ENCODE assay signal across 21 cellular contexts in the genomic region with DNA sequence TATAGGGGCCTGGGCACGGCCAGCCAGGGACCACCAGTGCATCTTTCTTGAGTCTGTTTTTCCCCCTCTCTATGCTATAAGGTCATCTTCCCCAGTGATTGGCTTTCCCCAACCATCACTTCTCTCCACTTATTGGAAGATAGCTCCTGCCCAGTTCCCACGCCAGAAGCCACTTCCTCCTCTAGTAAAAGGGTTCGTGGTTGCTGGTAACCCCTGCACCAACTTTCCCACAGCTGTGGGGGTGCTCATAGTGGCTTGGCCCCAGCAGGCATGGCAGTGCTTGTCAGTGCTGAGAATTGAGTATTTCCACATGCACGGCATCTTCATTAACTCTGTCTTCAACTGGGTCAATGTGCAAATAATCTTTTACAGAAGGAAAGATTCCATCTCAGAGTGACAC.
DNase-seq lines count a peak whose midpoint lies in the region; ATAC-seq, FAIRE-seq and TF ChIP-seq lines count a peak whose summit lies in the region.
"Had no signal": no experiment of that assay in that cellular context is flagged by ENCODE, and none has a peak within 500 bp of the region (broad histone marks: within the 10 kb centered on the region; RNA-seq: fewer than 3 reads in every experiment).

No MANE protein-coding gene starts in this region.

- H3K4me3 ChIP-seq in GM12878 = no peak overlapping the region
- H3K4me3 ChIP-seq: A549, dorsolateral prefrontal cortex, left lung, mucosa of descending colon had no signal

- peak; percentile 52 for DNase-seq in activated CD8-positive, alpha-beta memory T cell treated with anti-CD3 and anti-CD28 coated beads, Interleukin-2, amount 10 ng/mL, durations not matched to agents 7 days and 5 days
- DNase-seq in activated CD8-positive, alpha-beta memory T cell treated with anti-CD3 and anti-CD28 coated beads, Interleukin-2, amount 50 U/mL, for 4 hours = no peak
- DNase-seq in M059J (ENCODE audit: low read depth) (peak; percentile 9), GM12878 (ENCODE audit: low read depth, low spot score) (peak; percentile 20), globus pallidus (ENCODE audit: low spot score) (no peak)
- no peak for DNase-seq in stimulated activated naive B cell treated with anti-CD40 and anti-IgM and Interleukin-4, amounts not matched to agents 10 μg/mL and 1 μg/mL and 100 μg/mL, for 72 hours
- no peak for DNase-seq in activated T-cell treated with anti-CD3 and anti-CD28 coated beads, Interleukin-2, amount 50 U/mL, for 48 hours
- DNase-seq: activated effector memory CD4-positive, alpha-beta T cell treated with Interleukin-2 at 50 U/mL for 16 hours; CD4-positive, alpha-beta memory T cell; dorsolateral prefrontal cortex; left lung; mucosa of descending colon; NCI-H2081; NCI-H510A; nucleus accumbens; retina; stimulated activated CD4-positive, alpha-beta T cell treated with anti-CD3 and anti-CD28 coated beads, Interleukin-15, amount 100 ng/mL, for 24 hours; stimulated activated naive CD4-positive, alpha-beta T cell treated with Interleukin-2 at 50 U/mL for 16 hours had no signal

- H2AFZ ChIP-seq in GM12878 (ENCODE audit: control insufficient read depth, low read depth, low read length) = no peak overlapping the region

- no peaks in the 10 kb centered on the region for H3K27me3 ChIP-seq in GM12878 (replicated peaks in 1 of 2; ENCODE audit: control insufficient read depth in 2 of 2, insufficient read depth in 2 of 2, low read length in 1 of 2)
- H3K27me3 ChIP-seq: dorsolateral prefrontal cortex, left lung had no signal

- no peak overlapping the region for H3K4me3 Mint-ChIP-seq in activated CD8-positive, alpha-beta memory T cell treated with anti-CD3 and anti-CD28 coated beads, Interleukin-2, amount 10 ng/mL, durations not matched to agents 7 days and 5 days
- H3K4me3 Mint-ChIP-seq in stimulated activated naive B cell treated with anti-CD40 and anti-IgM and Interleukin-4, amounts not matched to agents 10 μg/mL and 1 μg/mL and 100 μg/mL, for 72 hours = no peak overlapping the region
- H3K4me3 Mint-ChIP-seq: type B pancreatic cell had no signal

- no peak overlapping the region for H3K27ac Mint-ChIP-seq in activated CD8-positive, alpha-beta memory T cell treated with anti-CD3 and anti-CD28 coated beads, Interleukin-2, amount 10 ng/mL, durations not matched to agents 7 days and 5 days
- peak overlapping the region; percentile 75 for H3K27ac Mint-ChIP-seq in stimulated activated naive B cell treated with anti-CD40 and anti-IgM and Interleukin-4, amounts not matched to agents 10 μg/mL and 1 μg/mL and 100 μg/mL, for 72 hours
- H3K27ac Mint-ChIP-seq: type B pancreatic cell had no signal

- H3K79me2 ChIP-seq in GM12878 (ENCODE audit: control insufficient read depth, insufficient read depth, low read length) = no peaks in the 10 kb centered on the region

- peaks cover 33% of the 10 kb centered on the region for H3K36me3 Mint-ChIP-seq in activated CD8-positive, alpha-beta memory T cell treated with anti-CD3 and anti-CD28 coated beads, Interleukin-2, amount 10 ng/mL, durations not matched to agents 7 days and 5 days
- H3K36me3 Mint-ChIP-seq in stimulated activated naive B cell treated with anti-CD40 and anti-IgM and Interleukin-4, amounts not matched to agents 10 μg/mL and 1 μg/mL and 100 μg/mL, for 72 hours = peaks cover 63 to 80% of the 10 kb centered on the region in 2 donors

- intact Hi-C loops in GM12878 (cut with micrococcal nuclease; ENCODE audit: unreplicated experiment) = no loop called here

- in situ Hi-C loops in GM12878 (cut with MboI) = no loop called here

- peaks cover 12% of the 10 kb centered on the region for H3K4me1 ChIP-seq in GM12878 (ENCODE audit: control insufficient read depth, insufficient read depth, low read length)
- H3K4me1 ChIP-seq: A549 had no signal

- CTCF ChIA-PET in activated CD8-positive, alpha-beta memory T cell treated with anti-CD3 and anti-CD28 coated beads, Interleukin-2, amount 10 ng/mL, durations not matched to agents 7 days and 5 days (lab: Charles Lee) = no interaction called here
- CTCF ChIA-PET in GM12878 (lab: Yijun Ruan, JAX) = interaction anchor here (0.6 to 1.1 kb wide), 3 partner anchors 12 to 25 kb away, joined by 3 to 4 read pairs (median 3); no protein-coding TSS in a partner anchor

- peaks cover 23% of the 10 kb centered on the region for H3K4me1 Mint-ChIP-seq in activated CD8-positive, alpha-beta memory T cell treated with anti-CD3 and anti-CD28 coated beads, Interleukin-2, amount 10 ng/mL, durations not matched to agents 7 days and 5 days
- peaks cover 33 to 81% of the 10 kb centered on the region in 2 donors for H3K4me1 Mint-ChIP-seq in stimulated activated naive B cell treated with anti-CD40 and anti-IgM and Interleukin-4, amounts not matched to agents 10 μg/mL and 1 μg/mL and 100 μg/mL, for 72 hours

- H3K9me3 ChIP-seq in GM12878 (replicated peaks; ENCODE audit: control insufficient read depth, insufficient read depth, low read length) = no peaks in the 10 kb centered on the region; the same call in 2 of the 3 replicates
- H3K9me3 ChIP-seq: A549, left lung, mucosa of descending colon had no signal

- SMC1A ChIA-PET in GM12878 (lab: Charles Lee; ENCODE audit: uncharacterized antibody, unreplicated experiment) = interaction anchor here (2.2 kb wide), 1 partner anchor 12 kb away, joined by 4 read pairs; no protein-coding TSS in a partner anchor

- RAD21 ChIA-PET in GM12878 (lab: Charles Lee; ENCODE audit: unreplicated experiment) = interaction anchor here (1.0 to 1.9 kb wide), 2 partner anchors 102 to 214 kb away, joined by 3 to 4 read pairs; no protein-coding TSS in a partner anchor

- no peak for TF ChIP-seq CTCF in GM12878 (IDR thresholded peaks at IDR 0.05 in 2 of 3, conservative IDR thresholded peaks at IDR 0.05 in 1 of 3; ENCODE audit: control insufficient read depth in 2 of 3, extremely low read depth in 1 of 3, insufficient read depth in 1 of 3, low read depth in 3 of 3, low read length in 3 of 3)

- POLR2A ChIA-PET in GM12878 (lab: Charles Lee) = no interaction called here

- H3K27ac ChIP-seq in GM12878 (ENCODE audit: control insufficient read depth, insufficient read depth) = peak overlapping the region; percentile 2; the same call in 1 of the 2 replicates
- H3K27ac ChIP-seq: A549, left lung had no signal

- no peak for TF ChIP-seq EP300 in GM12878 (IDR thresholded peaks at IDR 0.05; ENCODE audit: borderline replicate concordance in 1 of 2, control insufficient read depth in 1 of 2, low read depth in 2 of 2, low read length in 2 of 2)

- no peak for TF ChIP-seq RAD21 in GM12878 (IDR thresholded peaks at IDR 0.05; ENCODE audit: insufficient read depth, low read depth, low read length)

- H3K27me3 Mint-ChIP-seq in activated CD8-positive, alpha-beta memory T cell treated with anti-CD3 and anti-CD28 coated beads, Interleukin-2, amount 10 ng/mL, durations not matched to agents 7 days and 5 days = no peaks in the 10 kb centered on the region
- H3K27me3 Mint-ChIP-seq in stimulated activated naive B cell treated with anti-CD40 and anti-IgM and Interleukin-4, amounts not matched to agents 10 μg/mL and 1 μg/mL and 100 μg/mL, for 72 hours = no peaks in the 10 kb centered on the region
- H3K27me3 Mint-ChIP-seq: CD4-positive, alpha-beta memory T cell; type B pancreatic cell had no signal

- peak; percentile 31 for FAIRE-seq in GM12878 (lab: Jason Lieb, UNC)
- FAIRE-seq: A549 had no signal

- H3K9ac ChIP-seq in GM12878 (ENCODE audit: control insufficient read depth, insufficient read depth, low read length) = no peak overlapping the region

- H4K20me1 ChIP-seq in GM12878 (ENCODE audit: control insufficient read depth, insufficient read depth) = no peaks in the 10 kb centered on the region

- no peak for TF ChIP-seq POLR2A in GM12878 (IDR thresholded peaks at IDR 0.05; ENCODE audit: low read depth, low read length)

- peaks cover 0 to 5% of the 10 kb centered on the region in 2 experiments; a peak in 3 of 4 replicates for H3K36me3 ChIP-seq in GM12878 (ENCODE audit: control insufficient read depth in 2 of 2, insufficient read depth in 2 of 2, low read length in 1 of 2)
- H3K36me3 ChIP-seq: left lung had no signal

- no peak for ATAC-seq in activated CD8-positive, alpha-beta memory T cell treated with anti-CD3 and anti-CD28 coated beads, Interleukin-2, amount 10 ng/mL, durations not matched to agents 7 days and 5 days
- ATAC-seq in GM12878 (peak; percentile 34), HG02610 (IDR thresholded peaks at IDR 0.05; ENCODE audit: unreplicated experiment) (no peak)
- peak; percentile 51 to 63 for ATAC-seq in stimulated activated naive B cell treated with anti-CD40 and anti-IgM and Interleukin-4, amounts not matched to agents 10 μg/mL and 1 μg/mL and 100 μg/mL, for 72 hours (replicated peaks)
- ATAC-seq: A549, left lung, mucosa of descending colon had no signal

- no peak overlapping the region; the same call in 1 of the 2 replicates for H3K4me2 ChIP-seq in GM12878 (ENCODE audit: control insufficient read depth, insufficient read depth)
- H3K4me2 ChIP-seq: A549 had no signal

- WGBS in GM12878 (ENCODE audit: insufficient coverage, insufficient replicate concordance, low lambda C conversion rate, missing lambda C conversion rate) = 61% methylated on average over 4 of the region's 4 CpGs

- H3K9me3 Mint-ChIP-seq in activated CD8-positive, alpha-beta memory T cell treated with anti-CD3 and anti-CD28 coated beads, Interleukin-2, amount 10 ng/mL, durations not matched to agents 7 days and 5 days (ENCODE audit: low read depth) = no peaks in the 10 kb centered on the region
- no peaks in the 10 kb centered on the region for H3K9me3 Mint-ChIP-seq in stimulated activated naive B cell treated with anti-CD40 and anti-IgM and Interleukin-4, amounts not matched to agents 10 μg/mL and 1 μg/mL and 100 μg/mL, for 72 hours
- H3K9me3 Mint-ChIP-seq: type B pancreatic cell had no signal

- no TSS peak for BruUV-seq in GM12878 (replicated peaks; lab: Mats Ljungman, UMichigan)

TF ChIP-seq in GM12878, 131 proteins besides CTCF, POLR2A, EP300 and RAD21:
- TF ChIP-seq MTA3 (IDR thresholded peaks at IDR 0.05; ENCODE audit: borderline replicate concordance, low read length) = no peak
- TF ChIP-seq SPI1 (IDR thresholded peaks at IDR 0.05; ENCODE audit: borderline replicate concordance, insufficient read depth, low read depth, low read length) = peak; percentile 63; the same call in 1 of the 2 replicates
- TF ChIP-seq RUNX3 (IDR thresholded peaks at IDR 0.05; ENCODE audit: low read length) = peak; percentile 37; the same call in 1 of the 2 replicates

Comparison
In these comparisons a context has a peak if more than half of its experiments do, and no peak if none do; other contexts are left out.
1. DNase-seq: peak in activated CD8-positive, alpha-beta memory T cell treated with anti-CD3 and anti-CD28 coated beads, Interleukin-2, amount 10 ng/mL, durations not matched to agents 7 days and 5 days (single experiment), M059J (single experiment) and GM12878 (single experiment); none in activated CD8-positive, alpha-beta memory T cell treated with anti-CD3 and anti-CD28 coated beads, Interleukin-2, amount 50 U/mL, for 4 hours (single experiment), stimulated activated naive B cell treated with anti-CD40 and anti-IgM and Interleukin-4, amounts not matched to agents 10 μg/mL and 1 μg/mL and 100 μg/mL, for 72 hours (single experiment), activated T-cell treated with anti-CD3 and anti-CD28 coated beads, Interleukin-2, amount 50 U/mL, for 48 hours (0 of 2) and globus pallidus (single experiment).
2. ATAC-seq: peak in GM12878 (single experiment) and stimulated activated naive B cell treated with anti-CD40 and anti-IgM and Interleukin-4, amounts not matched to agents 10 μg/mL and 1 μg/mL and 100 μg/mL, for 72 hours (2 of 2); none in activated CD8-positive, alpha-beta memory T cell treated with anti-CD3 and anti-CD28 coated beads, Interleukin-2, amount 10 ng/mL, durations not matched to agents 7 days and 5 days (single experiment) and HG02610 (single experiment).